ENCODE assay signal across 1 cellular context in the genomic region with DNA sequence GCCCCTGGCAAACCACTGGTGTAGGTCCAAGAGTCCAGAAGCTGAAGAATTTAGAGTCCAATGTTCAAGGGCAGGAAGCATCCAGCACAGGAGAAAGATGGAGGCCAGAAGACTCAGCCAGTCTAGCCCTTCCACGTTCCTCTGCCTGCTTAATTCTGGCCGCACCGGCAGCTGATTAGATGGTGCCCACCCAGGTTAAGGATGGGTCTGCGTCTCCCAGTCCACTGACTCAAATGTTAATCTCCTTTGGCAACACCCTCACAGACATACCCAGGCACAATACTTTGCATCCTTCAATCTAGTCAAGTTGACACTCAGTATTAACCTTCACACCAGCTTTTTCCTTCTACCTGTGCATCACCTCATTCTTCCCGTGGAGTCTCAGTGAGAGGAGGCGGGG.
A peak's percentile ranks its signal among the peaks of the same experiment; 100 is the strongest.
TF ChIP-seq lines count a peak whose summit lies in the region.

No MANE protein-coding gene starts in this region.

TF ChIP-seq in HepG2, 621 proteins besides CTCF, POLR2A, EP300 and RAD21:
- TF ChIP-seq PITX1 (CRISPR knock-in tag; IDR thresholded peaks at IDR 0.05): 0 out of 2 replicates have a peak, but pooled peaks have one; percentile 17
